Comparison of ENCODE assay signal across 11 cellular contexts in the genomic region with DNA sequence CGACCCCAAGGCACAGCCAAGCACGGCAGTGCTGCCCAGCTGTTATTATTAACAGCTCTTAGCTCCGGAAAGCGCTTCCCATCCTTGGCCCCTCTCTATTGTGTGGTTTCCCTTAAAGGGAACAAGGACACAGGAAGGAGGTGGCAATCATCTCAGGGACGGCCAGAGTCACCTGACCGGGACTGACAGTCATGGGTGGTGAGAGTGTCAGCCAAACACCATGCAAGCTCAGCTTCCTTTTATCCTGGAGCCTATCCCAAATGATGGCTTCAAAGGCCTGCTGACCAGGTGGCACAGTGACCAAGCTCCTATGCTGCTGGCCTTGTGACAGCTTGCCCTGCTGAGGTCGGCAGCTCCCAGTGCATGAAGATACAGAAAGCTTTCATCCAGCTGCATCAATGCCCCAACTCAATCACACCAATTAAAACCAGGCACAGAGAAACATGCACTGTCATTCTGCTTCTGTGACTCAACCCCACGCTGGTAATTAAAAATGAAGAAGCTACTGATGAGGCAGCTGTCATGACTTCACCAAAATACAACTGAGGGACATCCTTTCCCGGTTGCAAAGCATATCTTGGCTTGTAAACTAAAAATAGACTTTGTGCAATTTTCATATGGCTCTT. TPM values are rescaled to one million over a fixed set of nuclear protein-coding genes. Genes with fewer than 3 reads are reported as not detected.
A peak's percentile ranks its signal among the peaks of the same experiment; 100 is the strongest.
DNase-seq lines count a peak whose midpoint lies in the region; TF ChIP-seq lines count a peak whose summit lies in the region.
"Had no signal": no experiment of that assay in that cellular context is flagged by ENCODE, and none has a peak within 500 bp of the region (broad histone marks: within the 10 kb centered on the region; RNA-seq: fewer than 3 reads in every experiment).

No MANE protein-coding gene starts in this region.

- peak overlapping the region in 10 of 11 experiments; percentile 1 to 61 (median 38); a peak in 16 of 22 replicates for H3K9ac ChIP-seq in BLaER1 treated with 17β-estradiol and CSF1 and Interleukin-3, amounts not matched to agents 10 nM and 100 nM
- H3K9ac ChIP-seq in MM.1S (ENCODE audit: low read length): no peak overlapping the region

- no peaks in the 10 kb centered on the region for H3F3A ChIP-seq in MM.1S (ENCODE audit: insufficient read depth, low read length)

- peak overlapping the region; percentile 29 to 82 (median 64); a peak in 21 of 22 replicates for H3K27ac ChIP-seq in BLaER1 treated with 17β-estradiol and CSF1 and Interleukin-3, amounts not matched to agents 10 nM and 100 nM
- H3K27ac ChIP-seq in dorsolateral prefrontal cortex (peak overlapping the region; percentile 49 to 96 (median 89)), esophagus squamous epithelium (peak overlapping the region in 2 of 4 donors; percentile 2 to 58), tibial artery (no peak overlapping the region), MM.1S (ENCODE audit: low read length) (no peak overlapping the region)

- H2AFZ ChIP-seq in MM.1S (ENCODE audit: low read length): no peak overlapping the region

- H3K27me3 ChIP-seq in BLaER1 treated with 17β-estradiol and CSF1 and Interleukin-3, amounts not matched to agents 10 nM and 100 nM: peaks cover 0 to 9% (median 0%) of the 10 kb centered on the region in 11 experiments; a peak in 1 of 22 replicates
- H3K27me3 ChIP-seq in dorsolateral prefrontal cortex (no peaks in the 10 kb centered on the region), esophagus squamous epithelium (peaks cover 0 to 11% (median 0%) of the 10 kb centered on the region in 4 donors), tibial artery (peaks cover 0 to 6% of the 10 kb centered on the region in 2 donors), MM.1S (replicated peaks; ENCODE audit: insufficient read depth, low read length) (0 out of 2 replicates have a peak, but pooled peaks cover 3% of the 10 kb centered on the region)

- peak overlapping the region in 5 of 10 experiments; percentile 4 to 55 (median 21); a peak in 7 of 20 replicates for H3K4me3 ChIP-seq in BLaER1 treated with 17β-estradiol and CSF1 and Interleukin-3, amounts not matched to agents 10 nM and 100 nM
- H3K4me3 ChIP-seq in dorsolateral prefrontal cortex (peak overlapping the region in 13 of 59 donors; percentile 0 to 40 (median 16)), esophagus squamous epithelium (no peak overlapping the region), tibial artery (no peak overlapping the region), MM.1S (ENCODE audit: low read length) (no peak overlapping the region)
- H3K4me3 ChIP-seq: mucosa of descending colon had no signal

- no peak for TF ChIP-seq POLR2A in esophagus squamous epithelium (IDR thresholded peaks at IDR 0.05)

- H3K79me2 ChIP-seq in MM.1S (ENCODE audit: low read length): no peaks in the 10 kb centered on the region

- 39 to 52% methylated on average over 6 to 8 of the region's 9 CpGs for WGBS in esophagus squamous epithelium, 2 donors

- DNase-seq in MV-4-11 (lab: John Stamatoyannopoulos, UW): peak; percentile 76
- DNase-seq in dorsolateral prefrontal cortex: peak in 8 of 10 donors; percentile 50 to 82 (median 71)
- peak; percentile 32 for DNase-seq in middle frontal gyrus (ENCODE audit: extremely low spot score, low spot score)
- no peak for DNase-seq in esophagus squamous epithelium (lab: John Stamatoyannopoulos, UW)
- DNase-seq in activated naive CD4-positive, alpha-beta T cell treated with anti-CD3 and anti-CD28 coated beads, Interleukin-2, amount 50 U/mL, for 16 hours: no peak
- no peak for DNase-seq in tibial artery
- no peak for DNase-seq in MM.1S
- DNase-seq: DMS79; effector memory CD4-positive, alpha-beta T cell; mucosa of descending colon had no signal

- H3K4me2 ChIP-seq in BLaER1 treated with 17β-estradiol and CSF1 and Interleukin-3, amounts not matched to agents 10 nM and 100 nM: peak overlapping the region; percentile 65 to 94 (median 80)
- H3K4me2 ChIP-seq in MM.1S (ENCODE audit: low read depth, low read length): no peak overlapping the region

- H3K9me3 ChIP-seq in BLaER1 treated with 17β-estradiol and CSF1 and Interleukin-3, amounts not matched to agents 10 nM and 100 nM (replicated peaks in 1 of 11): no peaks in the 10 kb centered on the region
- no peaks in the 10 kb centered on the region for H3K9me3 ChIP-seq in esophagus squamous epithelium
- H3K9me3 ChIP-seq in tibial artery: no peaks in the 10 kb centered on the region
- no peaks in the 10 kb centered on the region for H3K9me3 ChIP-seq in MM.1S (replicated peaks; ENCODE audit: insufficient read depth, low read length)
- H3K9me3 ChIP-seq: mucosa of descending colon had no signal

- intact Hi-C loops in dorsolateral prefrontal cortex (cut with DNase I): no loop called here
- intact Hi-C loops in esophagus squamous epithelium (cut with DNase I): no loop called here
- intact Hi-C loops in tibial artery (cut with DNase I; ENCODE audit: low total_unique reads): no loop called here

- H3K4me1 ChIP-seq in BLaER1 treated with 17β-estradiol and CSF1 and Interleukin-3, amounts not matched to agents 10 nM and 100 nM: peaks cover 79 to 98% (median 90%) of the 10 kb centered on the region in 10 experiments
- H3K4me1 ChIP-seq in esophagus squamous epithelium (peaks cover 0 to 29% (median 3%) of the 10 kb centered on the region in 3 donors), tibial artery (no peaks in the 10 kb centered on the region), MM.1S (ENCODE audit: low read length) (no peaks in the 10 kb centered on the region)

- H4K20me1 ChIP-seq in BLaER1 treated with 17β-estradiol and CSF1 and Interleukin-3, amounts not matched to agents 10 nM and 100 nM: no peaks in the 10 kb centered on the region
- no peaks in the 10 kb centered on the region for H4K20me1 ChIP-seq in MM.1S (ENCODE audit: insufficient read depth, low read length)

- H3K9me2 ChIP-seq in MM.1S (replicated peaks; ENCODE audit: insufficient read depth, low read length): no peaks in the 10 kb centered on the region

- TF ChIP-seq CTCF in dorsolateral prefrontal cortex (IDR thresholded peaks at IDR 0.05 in 54 of 56, conservative IDR thresholded peaks at IDR 0.05 in 2 of 56; ENCODE audit: low read depth in 1 of 56, partially characterized antibody in 56 of 56): peak in 4 of 56 donors; percentile 8 to 10 (median 9)
- no peak for TF ChIP-seq CTCF in esophagus squamous epithelium (IDR thresholded peaks at IDR 0.05)
- no peak for TF ChIP-seq CTCF in tibial artery (IDR thresholded peaks at IDR 0.05)
- TF ChIP-seq CTCF in MM.1S (IDR thresholded peaks at IDR 0.05; ENCODE audit: low read length): no peak

- H3K36me3 ChIP-seq in BLaER1 treated with 17β-estradiol and CSF1 and Interleukin-3, amounts not matched to agents 10 nM and 100 nM: no peaks in the 10 kb centered on the region
- H3K36me3 ChIP-seq in esophagus squamous epithelium (no peaks in the 10 kb centered on the region), tibial artery (no peaks in the 10 kb centered on the region), MM.1S (replicated peaks; ENCODE audit: insufficient read depth, low read length) (no peaks in the 10 kb centered on the region)

RNA-seq across cellular contexts. Expression of gene PCSK6, which starts 34.1 kb away (rescaled TPM):
- 100 to 1,000 TPM in 22 of 120 experiments, 10 to 100 TPM in 98; 15.2 to 217 (median 52.8) TPM for total RNA-seq in dorsolateral prefrontal cortex
- total RNA-seq in esophagus squamous epithelium: 10 to 100 TPM in 1 of 4 donors, 1 to 10 TPM in 3; 5.1 to 13.8 (median 9.2) TPM

Comparison
In these comparisons a context has a peak if more than half of its experiments do, and no peak if none do; other contexts are left out.
1. H3K27ac ChIP-seq: peak in BLaER1 treated with 17β-estradiol and CSF1 and Interleukin-3, amounts not matched to agents 10 nM and 100 nM (11 of 11) and dorsolateral prefrontal cortex (59 of 59); none in tibial artery (0 of 2) and MM.1S (single experiment).
2. DNase-seq: peak in MV-4-11 (single experiment), dorsolateral prefrontal cortex (8 of 10) and middle frontal gyrus (single experiment); none in esophagus squamous epithelium (single experiment), activated naive CD4-positive, alpha-beta T cell treated with anti-CD3 and anti-CD28 coated beads, Interleukin-2, amount 50 U/mL, for 16 hours (single experiment), tibial artery (0 of 2) and MM.1S (single experiment).